Comparison of ENCODE assay signal across 8 cellular contexts in the genomic region with DNA sequence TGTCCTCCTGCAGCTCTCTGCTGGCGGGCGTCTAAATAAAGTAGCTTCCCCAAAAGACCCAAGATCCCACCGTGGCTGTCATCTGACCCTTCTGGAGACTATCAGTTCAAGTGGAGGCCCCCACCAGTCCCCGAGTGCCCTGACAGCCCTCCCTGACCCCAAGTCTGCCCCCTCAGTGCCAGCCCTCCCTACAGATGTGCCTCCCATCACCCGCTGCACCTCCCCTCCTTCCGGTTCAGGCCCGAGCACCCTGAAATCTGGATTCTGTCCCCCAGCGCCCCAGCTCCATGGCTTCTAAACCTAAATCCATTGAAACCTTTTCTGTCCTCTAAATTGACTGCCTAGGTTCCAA. TPM values are rescaled to one million over a fixed set of nuclear protein-coding genes. Genes with fewer than 3 reads are reported as not detected.
DNase-seq lines count a peak whose midpoint lies in the region; ATAC-seq lines count a peak whose summit lies in the region.

No MANE protein-coding gene starts in this region.

- DNase-seq in CD4-positive, CD25-positive, alpha-beta regulatory T cell, result peak in 2 of 3 donors; percentile 41 to 71
- DNase-seq in iPS DF 6.9 (ENCODE audit: low read depth, low spot score), result no peak
- DNase-seq in stimulated activated CD4-positive, alpha-beta T cell treated with anti-CD3 and anti-CD28 coated beads, Interleukin-2, amount 100 ng/mL, for 24 hours, result peak; percentile 45 to 48
- DNase-seq in dedifferentiated amniotic fluid mesenchymal stem cell (ENCODE audit: extremely low spot score), result no peak

- peak overlapping the region; percentile 94 to 96 (median 96) for H3K27ac Mint-ChIP-seq in CD4-positive, CD25-positive, alpha-beta regulatory T cell
- H3K27ac Mint-ChIP-seq in activated naive CD8-positive, alpha-beta T cell, result peak overlapping the region; percentile 97

- peaks cover 28% of the 10 kb centered on the region for H3K36me3 Mint-ChIP-seq in CD4-positive, CD25-positive, alpha-beta regulatory T cell
- H3K36me3 Mint-ChIP-seq in activated naive CD8-positive, alpha-beta T cell, result peaks cover 8% of the 10 kb centered on the region

- peaks cover 57% of the 10 kb centered on the region for H3K4me1 ChIP-seq in CD4-positive, CD25-positive, alpha-beta regulatory T cell (ENCODE audit: control insufficient read depth, insufficient read depth, low read length, poor library complexity, severe bottlenecking)
- H3K4me1 ChIP-seq in HUES48 (ENCODE audit: control insufficient read depth, insufficient read depth, low read length), result peaks cover 5% of the 10 kb centered on the region; the same call in 1 of the 2 replicates
- H3K4me1 ChIP-seq in iPS DF 6.9 (ENCODE audit: control insufficient read depth, insufficient read depth, low read length), result 0 out of 2 replicates have a peak, but pooled peaks cover 1% of the 10 kb centered on the region

- no peaks in the 10 kb centered on the region for H3K9me3 ChIP-seq in CD4-positive, CD25-positive, alpha-beta regulatory T cell (ENCODE audit: control insufficient read depth in 2 of 2, low read length in 2 of 2)
- H3K9me3 ChIP-seq in HUES48 (ENCODE audit: control insufficient read depth, insufficient read depth, low read length), result no peaks in the 10 kb centered on the region
- no peaks in the 10 kb centered on the region for H3K9me3 ChIP-seq in iPS DF 6.9 (ENCODE audit: control insufficient read depth, insufficient read depth, low read length)

- 0 out of 2 replicates have a peak overlapping the region, but pooled peaks have one; percentile 49 for H3K9ac ChIP-seq in HUES48 (ENCODE audit: low read depth, low read length)

- peaks cover 4% of the 10 kb centered on the region for H3K27me3 Mint-ChIP-seq in CD4-positive, CD25-positive, alpha-beta regulatory T cell
- no peaks in the 10 kb centered on the region for H3K27me3 Mint-ChIP-seq in activated naive CD8-positive, alpha-beta T cell

- no peaks in the 10 kb centered on the region for H3K27me3 ChIP-seq in CD4-positive, CD25-positive, alpha-beta regulatory T cell (ENCODE audit: control insufficient read depth, insufficient read depth, low read length)
- H3K27me3 ChIP-seq in HUES48 (ENCODE audit: control insufficient read depth, insufficient read depth, low read length) (peaks cover 11% of the 10 kb centered on the region), iPS DF 6.9 (ENCODE audit: control insufficient read depth, insufficient read depth, low read length) (no peaks in the 10 kb centered on the region)

- ATAC-seq in CD4-positive, CD25-positive, alpha-beta regulatory T cell (ENCODE audit: low read depth in 2 of 2), result peak; percentile 30 to 33
- no peak for ATAC-seq in HG02798 (IDR thresholded peaks at IDR 0.05; ENCODE audit: poor library complexity, unreplicated experiment)
- ATAC-seq in HG03460 (IDR thresholded peaks at IDR 0.05; ENCODE audit: unreplicated experiment), result no peak

- H3K4me3 Mint-ChIP-seq in CD4-positive, CD25-positive, alpha-beta regulatory T cell, result peak overlapping the region; percentile 97 to 99 (median 98)
- peak overlapping the region; percentile 96 for H3K4me3 Mint-ChIP-seq in activated naive CD8-positive, alpha-beta T cell

- H3K27ac ChIP-seq in CD4-positive, CD25-positive, alpha-beta regulatory T cell (ENCODE audit: insufficient read depth, low read length, poor library complexity, severe bottlenecking), result peak overlapping the region; percentile 86
- H3K27ac ChIP-seq in HUES48 (ENCODE audit: low read depth, low read length), result peak overlapping the region; percentile 35
- no peak overlapping the region for H3K27ac ChIP-seq in iPS DF 6.9 (ENCODE audit: low read length)

- H3K4me1 Mint-ChIP-seq in CD4-positive, CD25-positive, alpha-beta regulatory T cell, result peaks cover 29 to 86% (median 51%) of the 10 kb centered on the region in 4 donors
- peaks cover 61% of the 10 kb centered on the region for H3K4me1 Mint-ChIP-seq in activated naive CD8-positive, alpha-beta T cell (ENCODE audit: low read depth)

- H3K36me3 ChIP-seq in CD4-positive, CD25-positive, alpha-beta regulatory T cell (ENCODE audit: control insufficient read depth, insufficient read depth, low read length), result peaks cover 29% of the 10 kb centered on the region
- H3K36me3 ChIP-seq in HUES48 (ENCODE audit: control insufficient read depth, insufficient read depth, low read length) (no peaks in the 10 kb centered on the region), iPS DF 6.9 (ENCODE audit: control insufficient read depth, insufficient read depth, low read length) (no peaks in the 10 kb centered on the region)

- no peaks in the 10 kb centered on the region for H3K9me3 Mint-ChIP-seq in CD4-positive, CD25-positive, alpha-beta regulatory T cell
- H3K9me3 Mint-ChIP-seq in activated naive CD8-positive, alpha-beta T cell (ENCODE audit: low read depth), result no peaks in the 10 kb centered on the region

- no CpG with 5 or more reads among the region's 8 CpGs for WGBS in iPS DF 6.9 (ENCODE audit: insufficient coverage, insufficient read length)

- peak overlapping the region; percentile 90 for H3K4me3 ChIP-seq in CD4-positive, CD25-positive, alpha-beta regulatory T cell (ENCODE audit: low read depth, low read length)
- H3K4me3 ChIP-seq in HUES48 (ENCODE audit: low read depth, low read length) (peak overlapping the region; percentile 68), iPS DF 6.9 (ENCODE audit: low read length) (peak overlapping the region; percentile 73; the same call in 1 of the 2 replicates)

RNA-seq across cellular contexts. Expression of a gene that starts 0.6 kb away (rescaled TPM):
- total RNA-seq in CD4-positive, CD25-positive, alpha-beta regulatory T cell, result 30.9 TPM
- polyA plus RNA-seq in CD4-positive, CD25-positive, alpha-beta regulatory T cell, result 100 to 1,000 TPM in 1 of 4 donors, 10 to 100 TPM in 3; 72.3 to 105 (median 84.9) TPM

RNA-seq across cellular contexts. Expression of a gene that starts 37.0 kb away (rescaled TPM):
- total RNA-seq in CD4-positive, CD25-positive, alpha-beta regulatory T cell, result 56.9 TPM
- polyA plus RNA-seq in CD4-positive, CD25-positive, alpha-beta regulatory T cell, result 100 to 1,000 TPM; 110 to 121 (median 111) TPM

RNA-seq across cellular contexts. Expression of a gene that starts 58.0 kb away (rescaled TPM):
- 23.9 TPM for total RNA-seq in CD4-positive, CD25-positive, alpha-beta regulatory T cell
- polyA plus RNA-seq in CD4-positive, CD25-positive, alpha-beta regulatory T cell, result 10 to 100 TPM; 61.7 to 93.8 (median 68.4) TPM

Comparison
In these comparisons a context has a peak if more than half of its experiments do, and no peak if none do; other contexts are left out.
1. ATAC-seq: peak in CD4-positive, CD25-positive, alpha-beta regulatory T cell (2 of 2); none in HG02798 (single experiment) and HG03460 (single experiment).
2. DNase-seq: peak in CD4-positive, CD25-positive, alpha-beta regulatory T cell (2 of 3) and stimulated activated CD4-positive, alpha-beta T cell treated with anti-CD3 and anti-CD28 coated beads, Interleukin-2, amount 100 ng/mL, for 24 hours (2 of 2); none in iPS DF 6.9 (single experiment) and dedifferentiated amniotic fluid mesenchymal stem cell (single experiment).
3. Peak in every context shown above with its lines, with median percentiles within 50 percentile points of each other: H3K4me3 ChIP-seq.